Comparison of ENCODE assay signal across 8 cellular contexts in genomic region chr16:69871708-69872107, GRCh38.
"Had no signal": no experiment of that assay in that cellular context is flagged by ENCODE, and none has a peak within 500 bp of the region (broad histone marks: within the 10 kb centered on the region; RNA-seq: fewer than 3 reads in every experiment).

No MANE protein-coding gene starts in this region.

- H2AFZ ChIP-seq: GM23248 had no signal

- ATAC-seq: HCT116, K562 had no signal

- H3K9ac ChIP-seq: GM23248 had no signal

- DNase-seq: GM23248, GOT3, H7, KG1 had no signal

- H3K4me3 ChIP-seq: GM23248, HAP-1, K562 had no signal

- H3K27ac ChIP-seq: GM23248 had no signal

- H3K4me1 ChIP-seq: HAP-1 had no signal

- FAIRE-seq: HTR-8/SVneo, K562 had no signal
